ENCODE assay signal across 15 cellular contexts in the genomic region with DNA sequence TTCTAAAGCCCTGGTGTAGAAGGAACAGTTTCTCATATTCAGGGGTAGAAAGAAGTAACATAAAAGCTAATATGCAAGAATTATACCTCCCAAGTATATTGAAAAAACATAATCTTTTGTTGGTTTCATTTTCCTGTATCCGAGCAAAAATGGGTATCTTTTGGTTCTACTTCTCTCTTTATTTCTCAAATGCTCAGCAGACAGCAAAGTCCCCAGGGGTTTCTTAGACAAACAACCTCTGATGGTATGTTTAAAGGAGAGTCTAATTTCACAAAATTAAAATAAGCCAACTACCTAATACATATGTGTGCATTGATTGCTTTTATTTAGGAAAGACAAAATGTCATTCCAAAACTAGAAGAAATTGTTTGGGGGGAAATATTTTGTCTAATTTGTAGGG.
DNase-seq lines count a peak whose midpoint lies in the region; ATAC-seq and TF ChIP-seq lines count a peak whose summit lies in the region.
"Had no signal": no experiment of that assay in that cellular context is flagged by ENCODE, and none has a peak within 500 bp of the region (broad histone marks: within the 10 kb centered on the region; RNA-seq: fewer than 3 reads in every experiment).

No MANE protein-coding gene starts in this region.

- TF ChIP-seq CTCF in DOHH2 (IDR thresholded peaks at IDR 0.05; ENCODE audit: low read depth, low read length, poor library complexity, severe bottlenecking) = no peak
- no peak for TF ChIP-seq CTCF in SU-DHL-6 (IDR thresholded peaks at IDR 0.05; ENCODE audit: insufficient read depth, low read length, poor library complexity, severe bottlenecking)
- TF ChIP-seq CTCF in nephron (IDR thresholded peaks at IDR 0.05; ENCODE audit: unreplicated experiment in 3 of 3) = no peak
- no peak for TF ChIP-seq CTCF in GM23338 (conservative IDR thresholded peaks at IDR 0.05; ENCODE audit: low read depth in 2 of 2)

- H3K79me2 ChIP-seq in DOHH2 (ENCODE audit: control insufficient read depth, low read length) (no peaks in the 10 kb centered on the region), SU-DHL-6 (ENCODE audit: insufficient read depth, low read length) (no peaks in the 10 kb centered on the region), GM23338 (replicated peaks; ENCODE audit: insufficient read depth) (no peaks in the 10 kb centered on the region)

- H3K27me3 Mint-ChIP-seq in nephron (ENCODE audit: low read depth) (no peaks in the 10 kb centered on the region), GM23338 (ENCODE audit: insufficient read depth, low read depth, poor library complexity) (peaks cover 2% of the 10 kb centered on the region)
- H3K27me3 Mint-ChIP-seq: CD4-positive, alpha-beta T cell had no signal

- H3K4me1 ChIP-seq in DOHH2 (ENCODE audit: control insufficient read depth, low read length) (peaks cover 22% of the 10 kb centered on the region), GM23338 (ENCODE audit: insufficient read depth) (no peaks in the 10 kb centered on the region)
- H3K4me1 ChIP-seq: HAP-1 had no signal

- H3K36me3 ChIP-seq in DOHH2 (ENCODE audit: control insufficient read depth, low read length) = no peaks in the 10 kb centered on the region
- no peaks in the 10 kb centered on the region for H3K36me3 ChIP-seq in SU-DHL-6 (ENCODE audit: low read length)
- no peaks in the 10 kb centered on the region for H3K36me3 ChIP-seq in GM23338 (ENCODE audit: insufficient read depth)
- H3K36me3 ChIP-seq: HAP-1 had no signal

- no peak overlapping the region for H3K4me3 ChIP-seq in DOHH2 (ENCODE audit: low read length)
- H3K4me3 ChIP-seq in SU-DHL-6 (ENCODE audit: insufficient read depth, low read length, poor library complexity, severe bottlenecking) = no peak overlapping the region
- H3K4me3 ChIP-seq in GM23338 = no peak overlapping the region
- H3K4me3 ChIP-seq: HAP-1 had no signal

- no peaks in the 10 kb centered on the region for H3K27me3 ChIP-seq in DOHH2 (ENCODE audit: control insufficient read depth, low read length)
- no peaks in the 10 kb centered on the region for H3K27me3 ChIP-seq in SU-DHL-6 (ENCODE audit: low read length)
- no peaks in the 10 kb centered on the region for H3K27me3 ChIP-seq in GM23338 (ENCODE audit: insufficient read depth)

- H2AFZ ChIP-seq in SU-DHL-6 (ENCODE audit: low read depth, low read length, severe bottlenecking) = peak overlapping the region; percentile 44
- H2AFZ ChIP-seq in GM23338 = no peak overlapping the region

- H3K27ac ChIP-seq in DOHH2 (ENCODE audit: low read depth, low read length) (peak overlapping the region; percentile 18), SU-DHL-6 (ENCODE audit: low read depth, low read length) (peak overlapping the region; percentile 75), GM23338 (ENCODE audit: low read depth) (no peak overlapping the region)
- H3K27ac ChIP-seq: C4-2B had no signal

- H3K36me3 Mint-ChIP-seq in nephron (ENCODE audit: low read depth) = peaks cover 13% of the 10 kb centered on the region
- no peaks in the 10 kb centered on the region for H3K36me3 Mint-ChIP-seq in GM23338 (ENCODE audit: low read depth)

- DNase-seq in NCI-H69 (lab: John Stamatoyannopoulos, UW) = peak; percentile 19
- DNase-seq in NCI-H187 (lab: John Stamatoyannopoulos, UW) = no peak
- no peak for DNase-seq in NCI-H748 (lab: John Stamatoyannopoulos, UW; ENCODE audit: unreplicated experiment)
- no peak for DNase-seq in GM23338 (ENCODE audit: low spot score)
- DNase-seq: ACHN; CD4-positive, alpha-beta T cell; DMS153; DMS79; GF-D8 had no signal

- H3K9me2 ChIP-seq in DOHH2 (replicated peaks; ENCODE audit: control insufficient read depth, low read length) = no peaks in the 10 kb centered on the region
- H3K9me2 ChIP-seq in SU-DHL-6 (replicated peaks; ENCODE audit: insufficient read depth, low read length) = no peaks in the 10 kb centered on the region
- H3K9me2 ChIP-seq in GM23338 (ENCODE audit: insufficient read depth) = peaks cover 4% of the 10 kb centered on the region; the same call in 1 of the 2 replicates

- H3K9me3 Mint-ChIP-seq in nephron (peaks cover 2% of the 10 kb centered on the region), GM23338 (no peaks in the 10 kb centered on the region)
- H3K9me3 Mint-ChIP-seq: CD4-positive, alpha-beta T cell had no signal

- ATAC-seq in GM23338 = no peak
- ATAC-seq: HepG2 had no signal

- H3K9me3 ChIP-seq in DOHH2 (ENCODE audit: control insufficient read depth, insufficient read depth, low read length) (no peaks in the 10 kb centered on the region), SU-DHL-6 (ENCODE audit: insufficient read depth, low read length) (no peaks in the 10 kb centered on the region)
- H3K9me3 ChIP-seq: HAP-1 had no signal

- H3K4me1 Mint-ChIP-seq in nephron (peaks cover 22% of the 10 kb centered on the region), GM23338 (peaks cover 15% of the 10 kb centered on the region)

- 0 out of 2 replicates have a peak overlapping the region, but pooled peaks have one; percentile 2 for H3K9ac ChIP-seq in SU-DHL-6 (ENCODE audit: low read length)

- H3K27ac Mint-ChIP-seq in nephron (peak overlapping the region in 2 of 3 experiments; percentile 8 to 58), GM23338 (no peak overlapping the region)
- H3K27ac Mint-ChIP-seq: CD4-positive, alpha-beta T cell had no signal

- H3F3A ChIP-seq in DOHH2 (ENCODE audit: control insufficient read depth, insufficient read depth) = no peaks in the 10 kb centered on the region
- H3F3A ChIP-seq in SU-DHL-6 (ENCODE audit: insufficient read depth) = peaks cover 8% of the 10 kb centered on the region; the same call in 1 of the 2 replicates
- no peaks in the 10 kb centered on the region for H3F3A ChIP-seq in GM23338 (replicated peaks; ENCODE audit: low read depth)

- H3K4me2 ChIP-seq in DOHH2 (ENCODE audit: low read length) (peak overlapping the region; percentile 31), SU-DHL-6 (ENCODE audit: low read depth, low read length, poor library complexity, severe bottlenecking) (peak overlapping the region; percentile 52), GM23338 (no peak overlapping the region)

- H4K20me1 ChIP-seq in DOHH2 (ENCODE audit: control insufficient read depth, insufficient read depth, low read depth, low read length) = no peaks in the 10 kb centered on the region
- no peaks in the 10 kb centered on the region for H4K20me1 ChIP-seq in SU-DHL-6 (ENCODE audit: low read depth, low read length)
- H4K20me1 ChIP-seq in GM23338 (replicated peaks; ENCODE audit: insufficient read depth) = no peaks in the 10 kb centered on the region

- no peak overlapping the region for H3K4me3 Mint-ChIP-seq in nephron
- H3K4me3 Mint-ChIP-seq in GM23338 = no peak overlapping the region
- H3K4me3 Mint-ChIP-seq: CD4-positive, alpha-beta T cell had no signal

TF ChIP-seq in GM23338, 12 proteins besides CTCF, POLR2A, EP300 and RAD21:
- no peak for TF ChIP-seq EZH2 (IDR thresholded peaks at IDR 0.05; ENCODE audit: low read depth, unreplicated experiment)
